In genomic region chr2:196555726-196556125, GRCh38 we compare ENCODE assay signal across 30 cellular contexts.
"Had no signal": no experiment of that assay in that cellular context is flagged by ENCODE, and none has a peak within 500 bp of the region (broad histone marks: within the 10 kb centered on the region; RNA-seq: fewer than 3 reads in every experiment).

No MANE protein-coding gene starts in this region.

- H3K27ac ChIP-seq: adrenal gland, body of pancreas, colonic mucosa, gastrocnemius medialis, hepatocyte, neutrophil, right lobe of liver, testis, transverse colon had no signal

- H3K4me1 ChIP-seq: adrenal gland, body of pancreas, colonic mucosa, gastrocnemius medialis, right lobe of liver, testis, transverse colon had no signal

- H3K27ac Mint-ChIP-seq: activated CD4-positive, alpha-beta T cell treated with anti-CD3 and anti-CD28 coated beads for 36 hours; activated naive CD4-positive, alpha-beta T cell treated with anti-CD3 and anti-CD28 coated beads for 36 hours; activated naive CD8-positive, alpha-beta T cell treated with anti-CD3 and anti-CD28 coated beads for 36 hours; activated T-helper 1 cell treated with anti-CD3 and anti-CD28 coated beads, Interleukin-12 subunit alpha, Interleukin-12 subunit beta, Interleukin-2, Interleukin-4 antibody, amounts not matched to agents 30 ng/mL and 10 ng/mL and 1 ng/mL, durations not matched to agents 14 hours and 24 hours and 36 hours; natural killer cell treated with Interleukin-12 subunit alpha and Interleukin-12 subunit beta and Interleukin-15 and Interleukin-18, amount 100 ng/mL, for 72 hours; T-helper 2 cell treated with Interferon-gamma antibody and Interleukin-4, amounts not matched to agents 5 μg/mL and 100 μg/mL, for 36 hours had no signal

- H3K27me3 ChIP-seq: adrenal gland, body of pancreas, colonic mucosa, dorsolateral prefrontal cortex, gastrocnemius medialis, hepatocyte, right lobe of liver, testis, transverse colon had no signal

- H3K27me3 Mint-ChIP-seq: activated naive CD8-positive, alpha-beta T cell treated with anti-CD3 and anti-CD28 coated beads for 36 hours had no signal

- DNase-seq: activated CD4-positive, alpha-beta T cell treated with anti-CD3 and anti-CD28 coated beads for 36 hours; activated CD4-positive, alpha-beta T cell treated with anti-CD3 and anti-CD28 coated beads, Interleukin-2, amount 50 U/mL, for 48 hours; activated CD4-positive, CD25-positive, alpha-beta regulatory T cell; activated CD8-positive, alpha-beta memory T cell treated with anti-CD3 and anti-CD28 coated beads, Interleukin-2, amount 50 U/mL, for 4 hours; activated effector memory CD4-positive, alpha-beta T cell treated with anti-CD3 and anti-CD28 coated beads, Interleukin-2, amount 50 U/mL, for 16 hours; activated naive CD4-positive, alpha-beta T cell treated with anti-CD3 and anti-CD28 coated beads for 36 hours; activated naive CD8-positive, alpha-beta T cell treated with anti-CD3 and anti-CD28 coated beads for 36 hours; activated T-cell treated with anti-CD3 and anti-CD28 coated beads, Interleukin-2, amount 50 U/mL, for 1 hour; adrenal gland; aorta; body of pancreas; cerebellar nuclear complex; colonic mucosa; dorsolateral prefrontal cortex; effector memory CD4-positive, alpha-beta T cell; erythroblast; gastrocnemius medialis; left cardiac atrium; left ventricle myocardium superior; mucosa of descending colon; right lobe of liver; stimulated activated CD4-positive, alpha-beta T cell treated with anti-CD3 and anti-CD28 coated beads, Interleukin-2, amount 100 ng/mL, for 48 hours; stimulated activated naive CD8-positive, alpha-beta T cell treated with anti-CD3 and anti-CD28 coated beads, Interleukin-15, Interleukin-2, amounts not matched to agents 100 U/mL and 50 U/mL, for 24 hours; testis; transverse colon had no signal

- H3K9me3 Mint-ChIP-seq: activated naive CD4-positive, alpha-beta T cell treated with anti-CD3 and anti-CD28 coated beads for 36 hours; activated T-helper 1 cell treated with anti-CD3 and anti-CD28 coated beads, Interleukin-12 subunit alpha, Interleukin-12 subunit beta, Interleukin-2, Interleukin-4 antibody, amounts not matched to agents 30 ng/mL and 10 ng/mL and 1 ng/mL, durations not matched to agents 14 hours and 24 hours and 36 hours; natural killer cell treated with Interleukin-12 subunit alpha and Interleukin-12 subunit beta and Interleukin-15 and Interleukin-18, amount 100 ng/mL, for 72 hours; T-helper 2 cell treated with Interferon-gamma antibody and Interleukin-4, amounts not matched to agents 5 μg/mL and 100 μg/mL, for 36 hours had no signal

- H3K36me3 ChIP-seq: adrenal gland, colonic mucosa, gastrocnemius medialis, neutrophil, right lobe of liver, transverse colon had no signal

- H3K36me3 Mint-ChIP-seq: activated naive CD8-positive, alpha-beta T cell treated with anti-CD3 and anti-CD28 coated beads for 36 hours; natural killer cell treated with Interleukin-12 subunit alpha and Interleukin-12 subunit beta and Interleukin-15 and Interleukin-18, amount 100 ng/mL, for 72 hours had no signal

- ATAC-seq: activated CD4-positive, alpha-beta T cell treated with anti-CD3 and anti-CD28 coated beads for 36 hours; body of pancreas; gastrocnemius medialis; left cardiac atrium; left ventricle myocardium superior; mucosa of descending colon; natural killer cell treated with Interleukin-12 subunit alpha and Interleukin-12 subunit beta and Interleukin-15 and Interleukin-18, amount 100 ng/mL, for 72 hours; right lobe of liver; stimulated activated naive CD8-positive, alpha-beta T cell treated with anti-CD3 and anti-CD28 coated beads, Interleukin-15, Interleukin-2, amounts not matched to agents 100 U/mL and 50 U/mL, for 24 hours had no signal

- H3K4me3 ChIP-seq: adrenal gland, body of pancreas, colonic mucosa, dorsolateral prefrontal cortex, gastrocnemius medialis, hepatocyte, mucosa of descending colon, right lobe of liver, testis, transverse colon had no signal

- H3K4me3 Mint-ChIP-seq: activated CD4-positive, alpha-beta T cell treated with anti-CD3 and anti-CD28 coated beads for 36 hours; activated naive CD4-positive, alpha-beta T cell treated with anti-CD3 and anti-CD28 coated beads for 36 hours; activated naive CD8-positive, alpha-beta T cell treated with anti-CD3 and anti-CD28 coated beads for 36 hours; activated T-helper 1 cell treated with anti-CD3 and anti-CD28 coated beads, Interleukin-12 subunit alpha, Interleukin-12 subunit beta, Interleukin-2, Interleukin-4 antibody, amounts not matched to agents 30 ng/mL and 10 ng/mL and 1 ng/mL, durations not matched to agents 14 hours and 24 hours and 36 hours; natural killer cell treated with Interleukin-12 subunit alpha and Interleukin-12 subunit beta and Interleukin-15 and Interleukin-18, amount 100 ng/mL, for 72 hours; T-helper 2 cell treated with Interferon-gamma antibody and Interleukin-4, amounts not matched to agents 5 μg/mL and 100 μg/mL, for 36 hours had no signal

- H3K4me1 Mint-ChIP-seq: activated CD4-positive, alpha-beta T cell treated with anti-CD3 and anti-CD28 coated beads for 36 hours; activated naive CD8-positive, alpha-beta T cell treated with anti-CD3 and anti-CD28 coated beads for 36 hours had no signal

- H3K9me3 ChIP-seq: adrenal gland, colonic mucosa, gastrocnemius medialis, mucosa of descending colon, neutrophil, right lobe of liver, testis, transverse colon had no signal
